In genomic region chrX:64885850-64886249, GRCh38 we compare ENCODE assay signal across 11 cellular contexts.
DNase-seq lines count a peak whose midpoint lies in the region; ATAC-seq, FAIRE-seq and TF ChIP-seq lines count a peak whose summit lies in the region.
"Had no signal": no experiment of that assay in that cellular context is flagged by ENCODE, and none has a peak within 500 bp of the region (broad histone marks: within the 10 kb centered on the region; RNA-seq: fewer than 3 reads in every experiment).

No MANE protein-coding gene starts in this region.

- POLR2A ChIA-PET in H1 (lab: Charles Lee; ENCODE audit: partially characterized antibody): no interaction called here

- no peak overlapping the region for H3K4me3 Mint-ChIP-seq in stimulated activated naive B cell treated with anti-CD40 and anti-IgM and Interleukin-4, amounts not matched to agents 10 μg/mL and 1 μg/mL and 100 μg/mL, for 72 hours

- H3K9ac ChIP-seq in Karpas-422 (ENCODE audit: low read length) (no peak overlapping the region), H1 (replicated peaks in 1 of 4; ENCODE audit: extremely low read depth in 1 of 4, low read depth in 3 of 4, low read length in 3 of 4) (no peak overlapping the region)

- no peaks in the 10 kb centered on the region for H3K9me2 ChIP-seq in Karpas-422 (replicated peaks; ENCODE audit: insufficient read depth, low read length)

- H3K56ac ChIP-seq in H1 (replicated peaks; ENCODE audit: insufficient read length, low read depth, low read length): no peak overlapping the region

- peaks cover 7 to 9% of the 10 kb centered on the region in 2 donors for H3K9me3 Mint-ChIP-seq in stimulated activated naive B cell treated with anti-CD40 and anti-IgM and Interleukin-4, amounts not matched to agents 10 μg/mL and 1 μg/mL and 100 μg/mL, for 72 hours

- no peak overlapping the region for H2BK120ac ChIP-seq in H1 (replicated peaks; ENCODE audit: low read depth, low read length)

- FAIRE-seq in H1 (lab: Jason Lieb, UNC): peak; percentile 62
- FAIRE-seq: endothelial cell of umbilical vein had no signal

- H3K36me3 ChIP-seq in Karpas-422 (ENCODE audit: insufficient read depth, low read length) (no peaks in the 10 kb centered on the region), H1 (ENCODE audit: control insufficient read depth in 2 of 4, insufficient read depth in 4 of 4, low read length in 3 of 4) (no peaks in the 10 kb centered on the region)
- H3K36me3 ChIP-seq: thoracic aorta had no signal

- no peak overlapping the region for H4K5ac ChIP-seq in H1 (ENCODE audit: insufficient read length, low read depth, low read length)

- H2AFZ ChIP-seq in Karpas-422 (ENCODE audit: low read length): no peak overlapping the region
- no peak overlapping the region for H2AFZ ChIP-seq in H1 (ENCODE audit: low read length)

- TF ChIP-seq EP300 in H1 (IDR thresholded peaks at IDR 0.05; ENCODE audit: borderline replicate concordance in 1 of 2, low read depth in 2 of 2, low read length in 2 of 2): no peak

- no peak overlapping the region for H2BK15ac ChIP-seq in H1 (ENCODE audit: low read length)

- H3K27me3 ChIP-seq in Karpas-422 (ENCODE audit: low read length) (no peaks in the 10 kb centered on the region), H1 (replicated peaks in 1 of 4; ENCODE audit: control insufficient read depth in 3 of 4, extremely low read depth in 1 of 4, insufficient read depth in 3 of 4, low read length in 3 of 4) (no peaks in the 10 kb centered on the region)

- no peaks in the 10 kb centered on the region for H3K4me1 Mint-ChIP-seq in stimulated activated naive B cell treated with anti-CD40 and anti-IgM and Interleukin-4, amounts not matched to agents 10 μg/mL and 1 μg/mL and 100 μg/mL, for 72 hours

- H3K36me3 Mint-ChIP-seq in stimulated activated naive B cell treated with anti-CD40 and anti-IgM and Interleukin-4, amounts not matched to agents 10 μg/mL and 1 μg/mL and 100 μg/mL, for 72 hours: peaks cover 5 to 11% of the 10 kb centered on the region in 2 donors

- no peak overlapping the region for H2BK5ac ChIP-seq in H1 (ENCODE audit: low read depth, low read length)

- H3K23ac ChIP-seq in H1 (ENCODE audit: insufficient read length): no peak overlapping the region

- no peak overlapping the region for H3K27ac ChIP-seq in Karpas-422 (ENCODE audit: low read length)
- H3K27ac ChIP-seq in H1 (ENCODE audit: low read depth, low read length): no peak overlapping the region
- H3K27ac ChIP-seq: thoracic aorta had no signal

- H3K27me3 Mint-ChIP-seq in stimulated activated naive B cell treated with anti-CD40 and anti-IgM and Interleukin-4, amounts not matched to agents 10 μg/mL and 1 μg/mL and 100 μg/mL, for 72 hours: no peaks in the 10 kb centered on the region

- H3K79me2 ChIP-seq in Karpas-422 (ENCODE audit: low read length) (no peaks in the 10 kb centered on the region), H1 (ENCODE audit: control insufficient read depth in 1 of 2, insufficient read depth in 2 of 2, low read length in 2 of 2) (no peaks in the 10 kb centered on the region)

- H3K79me1 ChIP-seq in H1 (ENCODE audit: low read depth, low read length): no peaks in the 10 kb centered on the region

- H4K20me1 ChIP-seq in Karpas-422 (ENCODE audit: insufficient read depth, low read depth, low read length) (no peaks in the 10 kb centered on the region), H1 (replicated peaks in 1 of 2; ENCODE audit: control insufficient read depth in 1 of 2, insufficient read depth in 2 of 2, low read length in 2 of 2) (no peaks in the 10 kb centered on the region)

- H3K14ac ChIP-seq in H1 (ENCODE audit: insufficient read length): no peak overlapping the region

- H3K9me3 ChIP-seq in Karpas-422 (ENCODE audit: low read length) (no peaks in the 10 kb centered on the region), H1 (ENCODE audit: insufficient read depth in 2 of 2, low read depth in 1 of 2, low read length in 1 of 2) (no peaks in the 10 kb centered on the region)
- H3K9me3 ChIP-seq: thoracic aorta had no signal

- TF ChIP-seq POLR2A in H1 (IDR thresholded peaks at IDR 0.05; ENCODE audit: control extremely low read depth in 1 of 2, low read depth in 2 of 2, low read length in 2 of 2): no peak

- H2BK12ac ChIP-seq in H1 (ENCODE audit: low read depth, low read length): no peak overlapping the region

- H3K23me2 ChIP-seq in H1 (ENCODE audit: low read depth, low read length): no peaks in the 10 kb centered on the region

- no peak overlapping the region for H2BK20ac ChIP-seq in H1 (ENCODE audit: low read length)

- no peak overlapping the region for H3K18ac ChIP-seq in H1 (ENCODE audit: extremely low read depth, low read length)

- H4K91ac ChIP-seq in H1 (replicated peaks; ENCODE audit: insufficient read length, low read length): no peak overlapping the region

- H3K4me1 ChIP-seq in Karpas-422 (ENCODE audit: low read length) (no peaks in the 10 kb centered on the region), H1 (replicated peaks in 1 of 4; ENCODE audit: control insufficient read depth in 3 of 4, insufficient read depth in 4 of 4, low read length in 3 of 4) (no peaks in the 10 kb centered on the region)

- peak; percentile 45 to 58 (median 58); a peak in 3 of 4 replicates for TF ChIP-seq CTCF in H1 (IDR thresholded peaks at IDR 0.05; ENCODE audit: control extremely low read depth in 1 of 3, insufficient read depth in 1 of 3, low read depth in 1 of 3, low read length in 3 of 3)

- no peak overlapping the region for H2AK5ac ChIP-seq in H1 (ENCODE audit: low read depth, low read length)

- H3K4me3 ChIP-seq in Karpas-422 (ENCODE audit: low read length) (no peak overlapping the region), H1 (ENCODE audit: extremely low read depth in 1 of 4, insufficient read depth in 2 of 4, low read depth in 3 of 4, low read length in 4 of 4) (no peak overlapping the region)
- H3K4me3 ChIP-seq: thoracic aorta had no signal

- ATAC-seq in stimulated activated naive B cell treated with anti-CD40 and anti-IgM and Interleukin-4, amounts not matched to agents 10 μg/mL and 1 μg/mL and 100 μg/mL, for 72 hours (replicated peaks): peak in 1 of 2 donors; percentile 39

- no peak overlapping the region for H3K4ac ChIP-seq in H1 (replicated peaks; ENCODE audit: insufficient read length, low read depth, low read length)

- peak overlapping the region; percentile 28 for H3K27ac Mint-ChIP-seq in stimulated activated naive B cell treated with anti-CD40 and anti-IgM and Interleukin-4, amounts not matched to agents 10 μg/mL and 1 μg/mL and 100 μg/mL, for 72 hours

- H4K8ac ChIP-seq in H1 (ENCODE audit: extremely low read depth, insufficient read depth, low read length): no peak overlapping the region

- TF ChIP-seq RAD21 in H1 (IDR thresholded peaks at IDR 0.05 in 1 of 2, conservative IDR thresholded peaks at IDR 0.05 in 1 of 2; ENCODE audit: low read depth in 2 of 2, low read length in 2 of 2): peak; percentile 42 to 51

- peak; percentile 2 for DNase-seq in activated CD4-positive, alpha-beta T cell treated with anti-CD3 and anti-CD28 coated beads for 48 hours
- no peak for DNase-seq in activated CD4-positive, alpha-beta T cell treated with anti-CD3 and anti-CD28 coated beads, Interleukin-2, amount 50 U/mL, for 4 hours
- DNase-seq in Karpas-422: peak; percentile 66
- peak in 1 of 2 experiments; percentile 51 for DNase-seq in H1 (ENCODE audit: low read depth in 1 of 2, low spot score in 2 of 2)
- DNase-seq in stimulated activated naive B cell treated with anti-CD40 and anti-IgM and Interleukin-4, amounts not matched to agents 10 μg/mL and 1 μg/mL and 100 μg/mL, for 72 hours: no peak
- DNase-seq in NCI-H128 (lab: John Stamatoyannopoulos, UW; ENCODE audit: unreplicated experiment): no peak
- no peak for DNase-seq in COR-L47 (lab: John Stamatoyannopoulos, UW)
- no peak for DNase-seq in NCI-H1436 (lab: John Stamatoyannopoulos, UW)
- DNase-seq: NCI-H1436 treated with DMSO at 0.1 percent for 48 hours had no signal

- CTCF ChIA-PET in H1 (lab: Charles Lee; ENCODE audit: partially characterized antibody): interaction anchor here (0.6 to 2.0 kb wide), 7 partner anchors 25 to 1192 kb away, joined by 3 to 6 read pairs (median 3); no protein-coding TSS in a partner anchor

- H3K4me2 ChIP-seq in Karpas-422 (ENCODE audit: low read depth, low read length, poor library complexity, severe bottlenecking) (no peak overlapping the region), H1 (ENCODE audit: insufficient read depth in 1 of 2, low read depth in 2 of 2, low read length in 2 of 2) (no peak overlapping the region)

TF ChIP-seq in H1, 55 proteins besides CTCF, POLR2A, EP300 and RAD21 (continues in another document):
- no peak for TF ChIP-seq SP2 (IDR thresholded peaks at IDR 0.05; ENCODE audit: low read length)
- TF ChIP-seq CBX5 (IDR thresholded peaks at IDR 0.05; ENCODE audit: low read depth, low read length): no peak
- TF ChIP-seq ASH2L (IDR thresholded peaks at IDR 0.05; ENCODE audit: low read length): no peak

Comparison
In these comparisons a context has a peak if more than half of its experiments do, and no peak if none do; other contexts are left out.
1. DNase-seq: peak in activated CD4-positive, alpha-beta T cell treated with anti-CD3 and anti-CD28 coated beads for 48 hours (single experiment) and Karpas-422 (single experiment); none in activated CD4-positive, alpha-beta T cell treated with anti-CD3 and anti-CD28 coated beads, Interleukin-2, amount 50 U/mL, for 4 hours (0 of 2), stimulated activated naive B cell treated with anti-CD40 and anti-IgM and Interleukin-4, amounts not matched to agents 10 μg/mL and 1 μg/mL and 100 μg/mL, for 72 hours (single experiment), NCI-H128 (single experiment), COR-L47 (single experiment) and NCI-H1436 (single experiment).